1 cellular context compared by ENCODE assay signal in genomic region chr3:185823280-185824044, GRCh38.
TF ChIP-seq lines count a peak whose summit lies in the region.

No MANE protein-coding gene starts in this region.

TF ChIP-seq in IMR-90, 13 proteins besides CTCF, POLR2A, EP300 and RAD21:
- no peak for TF ChIP-seq CEBPB (IDR thresholded peaks at IDR 0.05; ENCODE audit: low read depth, low read length)
- TF ChIP-seq BHLHE40 (IDR thresholded peaks at IDR 0.05; ENCODE audit: low read depth, low read length), result no peak
- peak; percentile 25; the same call in 1 of the 2 replicates for TF ChIP-seq MAZ (IDR thresholded peaks at IDR 0.05; ENCODE audit: borderline replicate concordance, low read depth, low read length)
